ENCODE assay signal across 19 cellular contexts in the genomic region with DNA sequence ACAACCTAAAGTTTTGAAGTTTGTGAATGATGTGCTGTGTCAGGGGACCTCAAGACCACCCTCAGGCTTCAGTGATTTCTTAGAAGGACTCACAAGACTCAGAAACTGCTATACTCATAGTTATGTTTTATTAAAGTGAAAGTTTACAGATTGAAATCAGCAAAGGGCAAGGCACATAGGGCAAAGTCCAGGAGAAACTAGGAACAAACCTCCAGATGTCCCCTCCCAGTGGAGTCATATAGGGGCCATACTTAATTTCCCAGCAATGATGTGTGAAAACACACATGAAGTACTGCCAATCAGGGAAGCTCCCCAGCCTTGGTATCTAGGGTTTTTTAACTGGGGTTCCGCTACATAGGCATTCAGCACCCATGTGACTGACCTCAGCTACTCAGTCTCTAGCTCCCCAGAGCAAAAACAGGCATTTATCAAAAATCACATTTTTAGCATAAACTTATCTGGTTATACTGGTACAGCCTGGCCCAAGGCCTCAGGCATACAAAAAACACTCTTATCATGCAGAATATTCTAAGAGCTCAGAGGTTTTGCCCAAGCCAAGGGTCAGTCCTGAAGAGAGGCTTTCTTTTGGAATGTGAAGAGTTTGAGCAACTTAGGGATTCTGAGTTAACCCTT.
DNase-seq lines count a peak whose midpoint lies in the region; ATAC-seq, FAIRE-seq and TF ChIP-seq lines count a peak whose summit lies in the region.
"Had no signal": no experiment of that assay in that cellular context is flagged by ENCODE, and none has a peak within 500 bp of the region (broad histone marks: within the 10 kb centered on the region; RNA-seq: fewer than 3 reads in every experiment).

No MANE protein-coding gene starts in this region.

- no peak overlapping the region for H3K4me3 Mint-ChIP-seq in mesothelial cell of epicardium
- H3K4me3 Mint-ChIP-seq: CD4-positive, alpha-beta T cell had no signal

- peaks cover 18% of the 10 kb centered on the region for H3K9me3 Mint-ChIP-seq in mesothelial cell of epicardium
- H3K9me3 Mint-ChIP-seq: CD4-positive, alpha-beta T cell had no signal

- no peak for TF ChIP-seq CTCF in body of pancreas (IDR thresholded peaks at IDR 0.05)
- no peak for TF ChIP-seq CTCF in mesothelial cell of epicardium (IDR thresholded peaks at IDR 0.05; ENCODE audit: unreplicated experiment)
- no peak for TF ChIP-seq CTCF in testis (IDR thresholded peaks at IDR 0.05)

- H3K27me3 ChIP-seq in body of pancreas (no peaks in the 10 kb centered on the region), small intestine (ENCODE audit: control insufficient read depth in 2 of 2, insufficient read depth in 2 of 2, low read length in 2 of 2) (no peaks in the 10 kb centered on the region), testis (no peaks in the 10 kb centered on the region)
- H3K27me3 ChIP-seq: Peyer's patch had no signal

- TF ChIP-seq POLR2A in body of pancreas (IDR thresholded peaks at IDR 0.05) = no peak
- TF ChIP-seq POLR2A in testis (IDR thresholded peaks at IDR 0.05) = no peak

- no peak for FAIRE-seq in small intestine (lab: Jason Lieb, UNC)
- FAIRE-seq: GM12878, H1 had no signal

- intact Hi-C loops in body of pancreas (cut with DNase I) (no loop called here), testis (cut with DNase I; ENCODE audit: low total_unique reads) (no loop called here)

- H3K27ac ChIP-seq in body of pancreas (peak overlapping the region; percentile 32 to 68 (median 53)), small intestine (ENCODE audit: low read depth in 1 of 2, low read length in 1 of 2) (peak overlapping the region in 1 of 2 donors; percentile 14), testis (no peak overlapping the region)

- peaks cover 62% of the 10 kb centered on the region for H3K4me1 ChIP-seq in body of pancreas
- peaks cover 3 to 8% of the 10 kb centered on the region in 2 donors for H3K4me1 ChIP-seq in small intestine (ENCODE audit: control insufficient read depth in 2 of 2, insufficient read depth in 1 of 2, low read depth in 1 of 2, low read length in 1 of 2)
- no peaks in the 10 kb centered on the region for H3K4me1 ChIP-seq in testis

- 35 to 71% methylated on average over 1 of the region's 1 CpG for WGBS in body of pancreas, 2 donors
- WGBS in small intestine, 3 donors = 25 to 72% (median 66%) methylated on average over 1 of the region's 1 CpG
- 76 to 85% methylated on average over 1 of the region's 1 CpG for WGBS in testis, 2 donors

- H3K9me3 ChIP-seq in body of pancreas (no peaks in the 10 kb centered on the region), small intestine (ENCODE audit: control insufficient read depth, low read depth) (no peaks in the 10 kb centered on the region), testis (no peaks in the 10 kb centered on the region)

- ATAC-seq in body of pancreas (peak; percentile 63), GM18870 (IDR thresholded peaks at IDR 0.05; ENCODE audit: unreplicated experiment) (no peak)
- ATAC-seq: GM12878, HCT116 had no signal

- H3K4me3 ChIP-seq in body of pancreas = no peak overlapping the region
- H3K4me3 ChIP-seq in small intestine (ENCODE audit: low read depth in 1 of 2, low read length in 2 of 2) = no peak overlapping the region
- H3K4me3 ChIP-seq in testis = no peak overlapping the region
- H3K4me3 ChIP-seq: GM12878, Peyer's patch had no signal

- no peaks in the 10 kb centered on the region for H3K27me3 Mint-ChIP-seq in mesothelial cell of epicardium (ENCODE audit: low read depth)
- H3K27me3 Mint-ChIP-seq: CD4-positive, alpha-beta T cell had no signal

- H3K4me1 Mint-ChIP-seq in mesothelial cell of epicardium = peaks cover 48% of the 10 kb centered on the region

- H3K36me3 ChIP-seq in body of pancreas (replicated peaks in 1 of 2; ENCODE audit: insufficient read depth in 1 of 2, low read depth in 2 of 2) = no peaks in the 10 kb centered on the region
- no peaks in the 10 kb centered on the region for H3K36me3 ChIP-seq in small intestine (ENCODE audit: control insufficient read depth in 2 of 2, insufficient read depth in 2 of 2, low read length in 2 of 2)
- no peaks in the 10 kb centered on the region for H3K36me3 ChIP-seq in testis (ENCODE audit: low read depth, missing control alignments)
- H3K36me3 ChIP-seq: Peyer's patch had no signal

- DNase-seq in LoVo (ENCODE audit: low spot score) = peak; percentile 59
- peak in 3 of 4 donors; percentile 38 to 54 (median 50) for DNase-seq in body of pancreas
- no peak for DNase-seq in mesothelial cell of epicardium (ENCODE audit: low spot score in 2 of 2, unreplicated experiment in 2 of 2)
- DNase-seq in small intestine = peak; percentile 85
- no peak for DNase-seq in HK-2 (ENCODE audit: unreplicated experiment)
- no peak for DNase-seq in testis
- DNase-seq: CD4-positive, alpha-beta T cell; DND-41; NCI-H1105; NCI-H146; NCI-H2029; NCI-H345; NCI-H524; NCI-H774 had no signal

- peak overlapping the region; percentile 10 for H3K27ac Mint-ChIP-seq in mesothelial cell of epicardium
- H3K27ac Mint-ChIP-seq: CD4-positive, alpha-beta T cell had no signal

- H3K36me3 Mint-ChIP-seq in mesothelial cell of epicardium = peaks cover 18% of the 10 kb centered on the region

Comparison
In these comparisons a context has a peak if more than half of its experiments do, and no peak if none do; other contexts are left out.
1. DNase-seq: peak in LoVo (single experiment), body of pancreas (3 of 4) and small intestine (single experiment); none in mesothelial cell of epicardium (0 of 2), HK-2 (single experiment) and testis (single experiment).
2. H3K27ac ChIP-seq: peak in body of pancreas (4 of 4); none in testis (0 of 2).